In genomic region chr17:76121932-76122383, GRCh38 we compare ENCODE assay signal across 1 cellular context.
TF ChIP-seq lines count a peak whose summit lies in the region.

No MANE protein-coding gene starts in this region.

TF ChIP-seq in HepG2, 621 proteins besides CTCF, POLR2A, EP300 and RAD21:
- 0 out of 2 replicates have a peak, but pooled peaks have one; percentile 31 for TF ChIP-seq ZNF841 (CRISPR knock-in tag; IDR thresholded peaks at IDR 0.05; ENCODE audit: borderline replicate concordance)
- TF ChIP-seq HOXA7 (CRISPR knock-in tag; IDR thresholded peaks at IDR 0.05): 0 out of 2 replicates have a peak, but pooled peaks have one; percentile 51
- peak; percentile 25 for TF ChIP-seq MED8 (CRISPR knock-in tag; IDR thresholded peaks at IDR 0.05; ENCODE audit: insufficient replicate concordance)
- peak; percentile 44; the same call in 1 of the 2 replicates for TF ChIP-seq MXD1 (CRISPR knock-in tag; IDR thresholded peaks at IDR 0.05)
- no peak for TF ChIP-seq MXD4 (CRISPR knock-in tag; IDR thresholded peaks at IDR 0.05)
- TF ChIP-seq, protein P1, sequence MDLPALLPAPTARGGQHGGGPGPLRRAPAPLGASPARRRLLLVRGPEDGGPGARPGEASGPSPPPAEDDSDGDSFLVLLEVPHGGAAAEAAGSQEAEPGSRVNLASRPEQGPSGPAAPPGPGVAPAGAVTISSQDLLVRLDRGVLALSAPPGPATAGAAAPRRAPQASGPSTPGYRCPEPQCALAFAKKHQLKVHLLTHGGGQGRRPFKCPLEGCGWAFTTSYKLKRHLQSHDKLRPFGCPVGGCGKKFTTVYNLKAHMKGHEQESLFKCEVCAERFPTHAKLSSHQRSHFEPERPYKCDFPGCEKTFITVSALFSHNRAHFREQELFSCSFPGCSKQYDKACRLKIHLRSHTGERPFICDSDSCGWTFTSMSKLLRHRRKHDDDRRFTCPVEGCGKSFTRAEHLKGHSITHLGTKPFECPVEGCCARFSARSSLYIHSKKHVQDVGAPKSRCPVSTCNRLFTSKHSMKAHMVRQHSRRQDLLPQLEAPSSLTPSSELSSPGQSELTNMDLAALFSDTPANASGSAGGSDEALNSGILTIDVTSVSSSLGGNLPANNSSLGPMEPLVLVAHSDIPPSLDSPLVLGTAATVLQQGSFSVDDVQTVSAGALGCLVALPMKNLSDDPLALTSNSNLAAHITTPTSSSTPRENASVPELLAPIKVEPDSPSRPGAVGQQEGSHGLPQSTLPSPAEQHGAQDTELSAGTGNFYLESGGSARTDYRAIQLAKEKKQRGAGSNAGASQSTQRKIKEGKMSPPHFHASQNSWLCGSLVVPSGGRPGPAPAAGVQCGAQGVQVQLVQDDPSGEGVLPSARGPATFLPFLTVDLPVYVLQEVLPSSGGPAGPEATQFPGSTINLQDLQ (CRISPR knock-in tag; IDR thresholded peaks at IDR 0.05): 0 out of 2 replicates have a peak, but pooled peaks have one; percentile 35
- no peak for TF ChIP-seq ZNF468 (CRISPR knock-in tag; IDR thresholded peaks at IDR 0.05)
- 0 out of 2 replicates have a peak, but pooled peaks have one; percentile 11 for TF ChIP-seq ZHX2 (IDR thresholded peaks at IDR 0.05; ENCODE audit: low read depth)
- no peak for TF ChIP-seq ZHX2 (CRISPR knock-in tag; IDR thresholded peaks at IDR 0.05; ENCODE audit: borderline replicate concordance)
- TF ChIP-seq MEIS2 (CRISPR knock-in tag; IDR thresholded peaks at IDR 0.05): no peak
- TF ChIP-seq ZSCAN21 (CRISPR knock-in tag; IDR thresholded peaks at IDR 0.05; ENCODE audit: borderline replicate concordance): 0 out of 2 replicates have a peak, but pooled peaks have one; percentile 17
- TF ChIP-seq HIVEP1 (CRISPR knock-in tag; IDR thresholded peaks at IDR 0.05): 0 out of 2 replicates have a peak, but pooled peaks have one; percentile 17
- TF ChIP-seq SMAD1 (CRISPR knock-in tag; IDR thresholded peaks at IDR 0.05; ENCODE audit: borderline replicate concordance, low read depth): no peak
- TF ChIP-seq ZFYVE20 (CRISPR knock-in tag; IDR thresholded peaks at IDR 0.05; ENCODE audit: borderline replicate concordance, low read depth): 0 out of 2 replicates have a peak, but pooled peaks have one; percentile 9
- TF ChIP-seq ZNF709 (CRISPR knock-in tag; IDR thresholded peaks at IDR 0.05): 0 out of 2 replicates have a peak, but pooled peaks have one; percentile 41
- peak; percentile 72 for TF ChIP-seq NFE2L2 (IDR thresholded peaks at IDR 0.05; ENCODE audit: low read length)
